Comparison of ENCODE assay signal across 3 cellular contexts in the genomic region with DNA sequence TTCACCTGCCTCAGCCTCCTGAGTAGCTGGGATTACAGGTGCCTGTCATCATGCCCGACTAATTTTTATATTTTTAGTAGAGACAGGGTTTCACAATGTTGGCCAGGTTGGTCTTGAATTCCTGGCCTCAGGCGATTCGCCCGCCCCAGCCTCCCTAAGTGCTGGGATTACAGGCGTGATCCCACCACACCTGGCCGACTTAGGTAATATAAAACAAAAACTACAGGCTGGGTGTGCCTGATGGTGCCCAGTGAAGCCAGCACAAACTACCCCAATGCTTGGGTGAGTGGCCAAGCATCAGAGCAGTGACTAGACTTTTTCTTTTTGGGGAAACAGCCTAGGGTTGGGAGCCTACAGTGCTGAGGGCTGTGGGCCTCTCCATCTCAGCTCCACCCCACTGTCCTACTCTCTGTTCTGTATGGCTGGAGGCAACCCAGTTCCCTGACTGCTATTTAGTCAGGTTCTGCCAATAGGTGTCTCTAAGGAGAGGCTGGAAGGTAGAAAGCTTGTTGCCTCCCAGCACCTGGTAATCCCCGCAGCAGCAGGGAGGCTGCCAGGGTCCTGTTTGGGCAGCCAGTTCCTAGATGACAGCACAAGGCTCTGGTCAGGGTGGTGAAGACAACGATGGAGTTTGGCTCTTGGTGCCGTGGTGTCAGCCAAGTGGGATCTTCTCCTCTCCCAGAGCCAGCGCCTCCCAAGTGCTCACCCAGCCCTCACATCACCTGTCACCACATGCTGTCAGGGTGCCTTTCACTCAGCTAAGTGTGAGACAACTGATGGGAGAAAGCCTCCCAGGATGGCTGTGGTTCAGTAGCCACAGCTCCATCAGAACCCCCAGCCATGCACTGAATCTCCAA.
A peak's percentile ranks its signal among the peaks of the same experiment; 100 is the strongest.
TF ChIP-seq lines count a peak whose summit lies in the region.

No MANE protein-coding gene starts in this region.

TF ChIP-seq in A549, 52 proteins besides CTCF, POLR2A, EP300 and RAD21:
- TF ChIP-seq RNF2 (IDR thresholded peaks at IDR 0.05; ENCODE audit: borderline replicate concordance, low read depth) (no peak), POLR2AphosphoS2 (conservative IDR thresholded peaks at IDR 0.05; ENCODE audit: low read length) (peak; percentile 23; the same call in 1 of the 2 replicates), HES2 (IDR thresholded peaks at IDR 0.05) (no peak), JUN (IDR thresholded peaks at IDR 0.05) (peak in 1 of 2 experiments; percentile 49; a peak in 2 of 5 replicates)
- TF ChIP-seq, protein P1, sequence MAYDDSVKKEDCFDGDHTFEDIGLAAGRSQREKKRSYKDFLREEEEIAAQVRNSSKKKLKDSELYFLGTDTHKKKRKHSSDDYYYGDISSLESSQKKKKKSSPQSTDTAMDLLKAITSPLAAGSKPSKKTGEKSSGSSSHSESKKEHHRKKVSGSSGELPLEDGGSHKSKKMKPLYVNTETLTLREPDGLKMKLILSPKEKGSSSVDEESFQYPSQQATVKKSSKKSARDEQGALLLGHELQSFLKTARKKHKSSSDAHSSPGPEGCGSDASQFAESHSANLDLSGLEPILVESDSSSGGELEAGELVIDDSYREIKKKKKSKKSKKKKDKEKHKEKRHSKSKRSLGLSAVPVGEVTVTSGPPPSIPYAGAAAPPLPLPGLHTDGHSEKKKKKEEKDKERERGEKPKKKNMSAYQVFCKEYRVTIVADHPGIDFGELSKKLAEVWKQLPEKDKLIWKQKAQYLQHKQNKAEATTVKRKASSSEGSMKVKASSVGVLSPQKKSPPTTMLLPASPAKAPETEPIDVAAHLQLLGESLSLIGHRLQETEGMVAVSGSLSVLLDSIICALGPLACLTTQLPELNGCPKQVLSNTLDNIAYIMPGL (CRISPR knock-in tag; IDR thresholded peaks at IDR 0.05; ENCODE audit: borderline replicate concordance): no peak

TF ChIP-seq in K562, 482 proteins besides CTCF, POLR2A, EP300 and RAD21:
- TF ChIP-seq FOXK1 (CRISPR knock-in tag; IDR thresholded peaks at IDR 0.05; ENCODE audit: borderline replicate concordance) (0 out of 2 replicates have a peak, but pooled peaks have one; percentile 32), MYNN (IDR thresholded peaks at IDR 0.05) (peak; percentile 54; the same call in 1 of the 2 replicates), MYNN (CRISPR knock-in tag; IDR thresholded peaks at IDR 0.05) (no peak), POLR2B (IDR thresholded peaks at IDR 0.05; ENCODE audit: low read depth, partially characterized antibody) (peak; percentile 41), POLR2AphosphoS2 (IDR thresholded peaks at IDR 0.05; ENCODE audit: low read length) (peak; percentile 67), HMG20B (CRISPR knock-in tag; IDR thresholded peaks at IDR 0.05) (no peak), RBM34 (IDR thresholded peaks at IDR 0.05; ENCODE audit: borderline replicate concordance, insufficient read depth, low read length) (no peak), XRCC4 (IDR thresholded peaks at IDR 0.05; ENCODE audit: extremely low read depth, insufficient read depth, insufficient read length) (no peak), SMAD4 (CRISPR knock-in tag; conservative IDR thresholded peaks at IDR 0.05) (no peak), SUPT5H (IDR thresholded peaks at IDR 0.05) (peak; percentile 65)

TF ChIP-seq in GM12891, 5 proteins besides CTCF, POLR2A, EP300 and RAD21:
- no peak for TF ChIP-seq PAX5 (IDR thresholded peaks at IDR 0.05; ENCODE audit: insufficient read depth, low read length, severe bottlenecking)
- no peak for TF ChIP-seq TAF1 (IDR thresholded peaks at IDR 0.05; ENCODE audit: low read depth, low read length)
- no peak for TF ChIP-seq SPI1 (IDR thresholded peaks at IDR 0.05; ENCODE audit: low read depth, low read length)
- TF ChIP-seq POU2F2 (IDR thresholded peaks at IDR 0.05; ENCODE audit: low read depth, low read length): no peak
- no peak; the same call in 1 of the 2 replicates for TF ChIP-seq POLR2AphosphoS5 (IDR thresholded peaks at IDR 0.05; ENCODE audit: low read depth, low read length)
